Comparison of ENCODE assay signal across 22 cellular contexts in the genomic region with DNA sequence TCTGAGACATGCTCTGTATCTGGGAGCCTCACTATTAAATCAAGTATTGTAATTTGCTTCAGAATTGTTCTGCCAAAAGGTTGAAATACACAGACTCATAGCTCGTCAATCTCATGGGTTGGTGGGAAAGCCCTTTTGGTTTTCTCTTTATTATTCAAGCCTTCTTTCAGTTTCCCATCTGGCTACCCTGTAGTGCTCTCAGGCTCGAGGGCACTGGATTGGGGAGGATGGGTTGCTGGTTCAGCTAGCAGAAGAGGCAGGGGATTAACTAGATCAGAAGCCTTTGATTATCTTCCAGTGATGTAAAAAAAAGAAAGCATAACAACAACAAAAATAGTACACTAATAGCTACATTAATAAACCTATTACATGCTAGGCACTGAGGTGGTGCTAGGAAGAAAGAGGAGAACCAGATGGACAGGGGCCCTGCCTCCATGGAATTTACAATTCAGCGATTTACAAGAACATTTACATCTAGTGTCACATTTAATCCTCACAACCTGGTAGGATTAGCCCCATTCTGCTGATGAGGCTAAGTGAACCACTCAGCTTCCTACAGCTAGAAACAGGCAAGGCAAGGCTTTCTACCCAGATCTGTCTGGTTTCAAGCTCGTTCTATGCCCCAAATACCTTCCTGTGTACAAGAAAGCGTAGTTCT.
"Had no signal": no experiment of that assay in that cellular context is flagged by ENCODE, and none has a peak within 500 bp of the region (broad histone marks: within the 10 kb centered on the region; RNA-seq: fewer than 3 reads in every experiment).

No MANE protein-coding gene starts in this region.

- FAIRE-seq: astrocyte had no signal

- H3K36me3 ChIP-seq: brain microvascular endothelial cell, cardiac muscle cell, Peyer's patch, SJSA1 had no signal

- H3K27ac ChIP-seq: brain microvascular endothelial cell, cardiac muscle cell, Peyer's patch, RWPE1, SJSA1 had no signal

- DNase-seq: activated CD4-positive, alpha-beta memory T cell treated with anti-CD3 and anti-CD28 coated beads, Interleukin-2, amount 10 ng/mL, durations not matched to agents 7 days and 5 days; activated CD4-positive, alpha-beta T cell treated with anti-CD3 and anti-CD28 coated beads for 36 hours; activated CD4-positive, alpha-beta T cell treated with anti-CD3 and anti-CD28 coated beads, Interleukin-2, amount 50 U/mL, for 1 hour; activated gamma-delta T cell; activated naive CD4-positive, alpha-beta T cell treated with anti-CD3 and anti-CD28 coated beads for 36 hours; activated T-cell treated with anti-CD3 and anti-CD28 coated beads for 4 hours; activated T-cell treated with anti-CD3 and anti-CD28 coated beads, Interleukin-2, amount 50 U/mL, for 48 hours; amygdala; brain microvascular endothelial cell; MM.1S; NCI-H1436 treated with DMSO at 0.1 percent for 48 hours; NCI-H187; NCI-H2081 treated with DMSO at 0.1 percent for 48 hours; NCI-H510A treated with DMSO at 0.1 percent for 48 hours; NCI-H774; Peyer's patch; Right ventricle myocardium superior; SW 1271 had no signal

- H3K4me1 ChIP-seq: Peyer's patch, SJSA1 had no signal

- H3K4me3 ChIP-seq: cardiac muscle cell, Peyer's patch, SJSA1 had no signal

- H3K9me3 ChIP-seq: Peyer's patch, SJSA1 had no signal

- H3K27me3 ChIP-seq: brain microvascular endothelial cell, cardiac muscle cell, Peyer's patch, SJSA1 had no signal
